In the genomic region with DNA sequence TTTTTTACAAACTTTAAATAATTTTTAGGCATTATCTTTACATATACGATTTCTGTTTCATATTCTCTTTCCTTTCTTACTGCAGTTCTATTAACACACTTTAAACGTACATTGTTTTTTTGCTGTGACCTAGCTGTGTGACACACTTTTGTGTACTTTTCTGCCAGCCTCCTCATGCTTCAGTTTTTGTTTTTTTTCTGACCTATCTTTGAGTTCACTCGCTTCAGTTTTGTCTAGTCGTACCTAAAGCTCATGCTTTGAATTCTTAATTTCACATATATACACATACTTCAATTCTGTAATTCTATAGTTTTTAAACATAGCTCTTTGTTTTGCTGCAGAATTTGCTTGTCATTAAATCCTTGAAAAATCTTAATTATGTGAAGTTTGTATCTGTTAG, we compare ENCODE assay signal across 10 cellular contexts.
DNase-seq lines count a peak whose midpoint lies in the region; ATAC-seq and TF ChIP-seq lines count a peak whose summit lies in the region.
"Had no signal": no experiment of that assay in that cellular context is flagged by ENCODE, and none has a peak within 500 bp of the region (broad histone marks: within the 10 kb centered on the region; RNA-seq: fewer than 3 reads in every experiment).

No MANE protein-coding gene starts in this region.

- H3K9me3 Mint-ChIP-seq in CD14-positive monocyte = peaks cover 0 to 2% (median 0%) of the 10 kb centered on the region in 7 donors
- H3K9me3 Mint-ChIP-seq in IgD-negative memory B cell = no peaks in the 10 kb centered on the region
- H3K9me3 Mint-ChIP-seq in neural crest cell = no peaks in the 10 kb centered on the region

- in situ Hi-C loops in G401 (cut with HindIII; ENCODE audit: low sequenced_read_pairs) = no loop called here

- no peak for DNase-seq in CD14-positive monocyte (ENCODE audit: low spot score)
- DNase-seq in dermis blood vessel endothelial cell = peak; percentile 8
- DNase-seq in neural crest cell (ENCODE audit: low read depth, low spot score) = no peak
- DNase-seq in anterior cingulate cortex (lab: John Stamatoyannopoulos, UW) = no peak
- DNase-seq in effector CD4-positive, alpha-beta T cell = no peak
- DNase-seq in G401 (ENCODE audit: low spot score) = no peak
- DNase-seq: brain microvascular endothelial cell, EL had no signal

- no peak overlapping the region for H3K4me3 Mint-ChIP-seq in CD14-positive monocyte
- H3K4me3 Mint-ChIP-seq in IgD-negative memory B cell = peak overlapping the region; percentile 49 to 89 (median 80)
- no peak overlapping the region for H3K4me3 Mint-ChIP-seq in neural crest cell

- H3K4me1 Mint-ChIP-seq in CD14-positive monocyte (peaks cover 18% of the 10 kb centered on the region), IgD-negative memory B cell (peaks cover 13 to 21% (median 17%) of the 10 kb centered on the region in 3 donors), neural crest cell (peaks cover under 1% of the 10 kb centered on the region)

- TF ChIP-seq CTCF in CD14-positive monocyte (IDR thresholded peaks at IDR 0.05) (no peak), neural crest cell (conservative IDR thresholded peaks at IDR 0.05) (no peak)

- H3K27me3 Mint-ChIP-seq in CD14-positive monocyte (ENCODE audit: low read depth in 3 of 3) (no peaks in the 10 kb centered on the region), IgD-negative memory B cell (no peaks in the 10 kb centered on the region), neural crest cell (ENCODE audit: low read depth) (no peaks in the 10 kb centered on the region)

- peaks cover 33 to 44% of the 10 kb centered on the region in 2 donors for H3K36me3 Mint-ChIP-seq in CD14-positive monocyte
- peaks cover 17% of the 10 kb centered on the region for H3K36me3 Mint-ChIP-seq in IgD-negative memory B cell
- H3K36me3 Mint-ChIP-seq in neural crest cell (ENCODE audit: low read depth) = peaks cover 2% of the 10 kb centered on the region

- H3K27ac Mint-ChIP-seq in CD14-positive monocyte = peak overlapping the region in 5 of 7 donors; percentile 4 to 90 (median 73)
- peak overlapping the region; percentile 65 to 96 (median 75) for H3K27ac Mint-ChIP-seq in IgD-negative memory B cell
- H3K27ac Mint-ChIP-seq in neural crest cell (ENCODE audit: unreplicated experiment) = peak overlapping the region; percentile 1

- ATAC-seq in HG03432 (IDR thresholded peaks at IDR 0.05; ENCODE audit: unreplicated experiment) = no peak

- intact Hi-C loops in CD14-positive monocyte (cut with micrococcal nuclease) = no loop called here

Comparison
In these comparisons a context has a peak if more than half of its experiments do, and no peak if none do; other contexts are left out.
1. H3K27ac Mint-ChIP-seq: peak in every context shown above with its lines; median percentile 75 in IgD-negative memory B cell; 73 in CD14-positive monocyte; 1 in neural crest cell.
2. H3K4me3 Mint-ChIP-seq: peak in IgD-negative memory B cell (4 of 4); none in CD14-positive monocyte (0 of 2) and neural crest cell (single experiment).